Comparison of ENCODE assay signal across 1 cellular context in the genomic region with DNA sequence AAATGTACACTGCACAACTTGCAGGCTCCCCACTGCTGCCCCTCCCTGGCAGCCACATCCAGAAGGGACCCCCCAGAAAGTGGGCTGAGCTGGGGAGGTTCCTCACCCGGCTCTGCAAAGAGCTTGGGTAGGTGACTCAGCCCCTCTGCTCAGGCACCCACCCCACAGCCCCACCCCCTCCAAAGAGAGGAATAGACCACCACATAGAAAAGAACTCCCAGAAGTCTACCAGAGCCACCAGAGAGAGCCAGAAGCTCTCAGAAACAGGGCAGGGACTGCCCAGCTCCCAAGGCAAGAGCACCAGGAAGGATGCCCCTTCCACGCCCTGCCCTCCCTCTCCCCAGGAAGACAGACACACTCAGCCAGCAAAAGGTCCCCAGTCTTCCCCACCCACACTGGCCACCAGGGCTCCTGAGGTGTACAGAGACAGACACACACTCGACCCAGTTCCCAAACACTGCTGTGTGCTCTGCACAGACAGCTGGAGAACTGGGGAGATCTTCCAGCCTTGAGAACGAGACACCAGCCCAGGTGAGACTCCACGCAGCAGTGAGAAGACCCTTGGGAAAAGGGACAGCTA.
TF ChIP-seq lines count a peak whose summit lies in the region.

No MANE protein-coding gene starts in this region.

TF ChIP-seq in WTC11, 78 proteins besides CTCF, POLR2A, EP300 and RAD21 (continued from another document):
- TF ChIP-seq, protein P1, sequence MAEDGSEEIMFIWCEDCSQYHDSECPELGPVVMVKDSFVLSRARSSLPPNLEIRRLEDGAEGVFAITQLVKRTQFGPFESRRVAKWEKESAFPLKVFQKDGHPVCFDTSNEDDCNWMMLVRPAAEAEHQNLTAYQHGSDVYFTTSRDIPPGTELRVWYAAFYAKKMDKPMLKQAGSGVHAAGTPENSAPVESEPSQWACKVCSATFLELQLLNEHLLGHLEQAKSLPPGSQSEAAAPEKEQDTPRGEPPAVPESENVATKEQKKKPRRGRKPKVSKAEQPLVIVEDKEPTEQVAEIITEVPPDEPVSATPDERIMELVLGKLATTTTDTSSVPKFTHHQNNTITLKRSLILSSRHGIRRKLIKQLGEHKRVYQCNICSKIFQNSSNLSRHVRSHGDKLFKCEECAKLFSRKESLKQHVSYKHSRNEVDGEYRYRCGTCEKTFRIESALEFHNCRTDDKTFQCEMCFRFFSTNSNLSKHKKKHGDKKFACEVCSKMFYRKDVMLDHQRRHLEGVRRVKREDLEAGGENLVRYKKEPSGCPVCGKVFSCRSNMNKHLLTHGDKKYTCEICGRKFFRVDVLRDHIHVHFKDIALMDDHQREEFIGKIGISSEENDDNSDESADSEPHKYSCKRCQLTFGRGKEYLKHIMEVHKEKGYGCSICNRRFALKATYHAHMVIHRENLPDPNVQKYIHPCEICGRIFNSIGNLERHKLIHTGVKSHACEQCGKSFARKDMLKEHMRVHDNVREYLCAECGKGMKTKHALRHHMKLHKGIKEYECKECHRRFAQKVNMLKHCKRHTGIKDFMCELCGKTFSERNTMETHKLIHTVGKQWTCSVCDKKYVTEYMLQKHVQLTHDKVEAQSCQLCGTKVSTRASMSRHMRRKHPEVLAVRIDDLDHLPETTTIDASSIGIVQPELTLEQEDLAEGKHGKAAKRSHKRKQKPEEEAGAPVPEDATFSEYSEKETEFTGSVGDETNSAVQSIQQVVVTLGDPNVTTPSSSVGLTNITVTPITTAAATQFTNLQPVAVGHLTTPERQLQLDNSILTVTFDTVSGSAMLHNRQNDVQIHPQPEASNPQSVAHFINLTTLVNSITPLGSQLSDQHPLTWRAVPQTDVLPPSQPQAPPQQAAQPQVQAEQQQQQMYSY (CRISPR knock-in tag; IDR thresholded peaks at IDR 0.05): no peak
- TF ChIP-seq, protein P2, sequence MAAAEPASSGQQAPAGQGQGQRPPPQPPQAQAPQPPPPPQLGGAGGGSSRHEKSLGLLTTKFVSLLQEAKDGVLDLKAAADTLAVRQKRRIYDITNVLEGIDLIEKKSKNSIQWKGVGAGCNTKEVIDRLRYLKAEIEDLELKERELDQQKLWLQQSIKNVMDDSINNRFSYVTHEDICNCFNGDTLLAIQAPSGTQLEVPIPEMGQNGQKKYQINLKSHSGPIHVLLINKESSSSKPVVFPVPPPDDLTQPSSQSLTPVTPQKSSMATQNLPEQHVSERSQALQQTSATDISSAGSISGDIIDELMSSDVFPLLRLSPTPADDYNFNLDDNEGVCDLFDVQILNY (CRISPR knock-in tag; IDR thresholded peaks at IDR 0.05): no peak
- no peak for TF ChIP-seq SMAD3 (CRISPR knock-in tag; IDR thresholded peaks at IDR 0.05; ENCODE audit: borderline replicate concordance)
